Comparison of ENCODE assay signal across 10 cellular contexts in genomic region chr14:21256539-21257394, GRCh38. TPM values are rescaled to one million over a fixed set of nuclear protein-coding genes. Genes with fewer than 3 reads are reported as not detected.
DNase-seq lines count a peak whose midpoint lies in the region; ATAC-seq and TF ChIP-seq lines count a peak whose summit lies in the region.
"Had no signal": no experiment of that assay in that cellular context is flagged by ENCODE, and none has a peak within 500 bp of the region (broad histone marks: within the 10 kb centered on the region; RNA-seq: fewer than 3 reads in every experiment).

No MANE protein-coding gene starts in this region.

- no peak for TF ChIP-seq CTCF in HFFc6 (IDR thresholded peaks at IDR 0.05)

- peaks cover 51% of the 10 kb centered on the region for H3K36me3 Mint-ChIP-seq in HFFc6 (ENCODE audit: low read depth)
- H3K36me3 Mint-ChIP-seq in activated naive CD8-positive, alpha-beta T cell, result peaks cover 33% of the 10 kb centered on the region
- peaks cover 4 to 96% (median 21%) of the 10 kb centered on the region in 3 donors for H3K36me3 Mint-ChIP-seq in naive thymus-derived CD8-positive, alpha-beta T cell

- no peaks in the 10 kb centered on the region for H3K9me3 Mint-ChIP-seq in HFFc6
- no peaks in the 10 kb centered on the region for H3K9me3 Mint-ChIP-seq in activated naive CD8-positive, alpha-beta T cell (ENCODE audit: low read depth)
- H3K9me3 Mint-ChIP-seq in naive thymus-derived CD8-positive, alpha-beta T cell, result no peaks in the 10 kb centered on the region

- peak; percentile 18 to 22 for ATAC-seq in naive thymus-derived CD8-positive, alpha-beta T cell
- ATAC-seq in GM18511 (IDR thresholded peaks at IDR 0.05; ENCODE audit: unreplicated experiment) (no peak), HG03571 (IDR thresholded peaks at IDR 0.05; ENCODE audit: unreplicated experiment) (no peak)

- peaks cover 55% of the 10 kb centered on the region for H3K4me1 Mint-ChIP-seq in HFFc6 (ENCODE audit: low read depth)
- peaks cover 79% of the 10 kb centered on the region for H3K4me1 Mint-ChIP-seq in activated naive CD8-positive, alpha-beta T cell (ENCODE audit: low read depth)
- H3K4me1 Mint-ChIP-seq in naive thymus-derived CD8-positive, alpha-beta T cell, result peaks cover 33 to 84% (median 70%) of the 10 kb centered on the region in 4 donors

- H3K4me3 Mint-ChIP-seq in HFFc6, result peak overlapping the region; percentile 3; the same call in 1 of the 2 replicates
- H3K4me3 Mint-ChIP-seq in activated naive CD8-positive, alpha-beta T cell, result peak overlapping the region; percentile 89
- peak overlapping the region; percentile 54 to 80 (median 73) for H3K4me3 Mint-ChIP-seq in naive thymus-derived CD8-positive, alpha-beta T cell

- no peaks in the 10 kb centered on the region; the same call in none of the 2 replicates for H3K27me3 Mint-ChIP-seq in HFFc6 (ENCODE audit: insufficient read depth)
- H3K27me3 Mint-ChIP-seq in activated naive CD8-positive, alpha-beta T cell, result no peaks in the 10 kb centered on the region
- H3K27me3 Mint-ChIP-seq in naive thymus-derived CD8-positive, alpha-beta T cell, result no peaks in the 10 kb centered on the region

- peak; percentile 74 for DNase-seq in CD1c-positive myeloid dendritic cell (ENCODE audit: extremely low spot score)
- no peak for DNase-seq in HFFc6
- peak in 1 of 10 donors; percentile 14 for DNase-seq in naive thymus-derived CD8-positive, alpha-beta T cell
- DNase-seq in hippocampal formation (lab: John Stamatoyannopoulos, UW), result no peak
- DNase-seq: NCI-H187, stomach had no signal

- H3K27ac Mint-ChIP-seq in HFFc6, result peak overlapping the region; percentile 64
- peak overlapping the region; percentile 89 for H3K27ac Mint-ChIP-seq in activated naive CD8-positive, alpha-beta T cell
- H3K27ac Mint-ChIP-seq in naive thymus-derived CD8-positive, alpha-beta T cell, result peak overlapping the region; percentile 29 to 88 (median 72)

- POLR2A ChIA-PET in naive thymus-derived CD8-positive, alpha-beta T cell (lab: Charles Lee), result interaction anchor here (0.9 to 1.9 kb wide), 5 partner anchors 9 to 13 kb away, joined by 3 to 8 read pairs (median 4); no protein-coding TSS in a partner anchor

RNA-seq across cellular contexts. Expression of gene HNRNPC, which starts 12.5 kb away (rescaled TPM):
- total RNA-seq in HFFc6 (2021; fragmentation: NEBNext Ultra II Directional; extraction: Animal tissue kit (Norgen Biotek cat#: 25700)), result 100 to 1,000 TPM; 528 to 684 (median 604) TPM
- total RNA-seq in naive thymus-derived CD8-positive, alpha-beta T cell, result 100 to 1,000 TPM; 569 to 584 TPM
- 100 to 1,000 TPM; 795 to 893 (median 875) TPM for polyA plus RNA-seq in naive thymus-derived CD8-positive, alpha-beta T cell

RNA-seq across cellular contexts. Expression of gene RPGRIP1, which starts 23.1 kb away (rescaled TPM):
- not detected for total RNA-seq in HFFc6 (2021; fragmentation: NEBNext Ultra II Directional; extraction: Animal tissue kit (Norgen Biotek cat#: 25700))
- total RNA-seq in naive thymus-derived CD8-positive, alpha-beta T cell, result not detected
- polyA plus RNA-seq in naive thymus-derived CD8-positive, alpha-beta T cell, result under 1 TPM in 1 of 3 donors, not detected in 2; 0.09 TPM
- total RNA-seq: glomerular endothelial cell had no signal

Comparison
In these comparisons a context has a peak if more than half of its experiments do, and no peak if none do; other contexts are left out.
1. H3K4me3 Mint-ChIP-seq: peak in every context shown above with its lines; median percentile 89 in activated naive CD8-positive, alpha-beta T cell; 73 in naive thymus-derived CD8-positive, alpha-beta T cell; 3 in HFFc6.
2. ATAC-seq: peak in naive thymus-derived CD8-positive, alpha-beta T cell (2 of 2); none in GM18511 (single experiment) and HG03571 (single experiment).
3. Peak in every context shown above with its lines, with median percentiles within 50 percentile points of each other: H3K27ac Mint-ChIP-seq.